Comparison of ENCODE assay signal across 1 cellular context in genomic region chr3:72100062-72100511, GRCh38.
TF ChIP-seq lines count a peak whose summit lies in the region.

No MANE protein-coding gene starts in this region.

TF ChIP-seq in H1, 55 proteins besides CTCF, POLR2A, EP300 and RAD21 (continued from another document):
- TF ChIP-seq CHD7 (IDR thresholded peaks at IDR 0.05; ENCODE audit: insufficient replicate concordance, low read length) (no peak), CHD2 (IDR thresholded peaks at IDR 0.05; ENCODE audit: low read length) (no peak), NRF1 (IDR thresholded peaks at IDR 0.05; ENCODE audit: low read depth, low read length) (no peak)
